Comparison of ENCODE assay signal across 15 cellular contexts in genomic region chr14:101969480-101969879, GRCh38. TPM values are rescaled to one million over a fixed set of nuclear protein-coding genes. Genes with fewer than 3 reads are reported as not detected.
DNase-seq lines count a peak whose midpoint lies in the region; ATAC-seq, FAIRE-seq and TF ChIP-seq lines count a peak whose summit lies in the region.
"Had no signal": no experiment of that assay in that cellular context is flagged by ENCODE, and none has a peak within 500 bp of the region (broad histone marks: within the 10 kb centered on the region; RNA-seq: fewer than 3 reads in every experiment).

No MANE protein-coding gene starts in this region.

- H2AFZ ChIP-seq in Karpas-422 (ENCODE audit: low read length) (no peak overlapping the region), GM12878 (ENCODE audit: control insufficient read depth, low read depth, low read length) (no peak overlapping the region), osteoblast (ENCODE audit: low read length) (no peak overlapping the region)

- in situ Hi-C loops in GM12878 (cut with MboI): loop anchor here (10.0 kb wide), 1 partner anchor 545 kb away; no protein-coding TSS in a partner anchor

- POLR2A ChIA-PET in CD8-positive, alpha-beta memory T cell (lab: Charles Lee): no interaction called here
- POLR2A ChIA-PET in GM12878 (lab: Charles Lee): no interaction called here

- no peak for TF ChIP-seq RAD21 in GM12878 (IDR thresholded peaks at IDR 0.05; ENCODE audit: insufficient read depth, low read depth, low read length)

- H3K4me1 Mint-ChIP-seq in CD8-positive, alpha-beta memory T cell: peaks cover 53 to 82% (median 73%) of the 10 kb centered on the region in 3 donors

- H3K9me3 ChIP-seq in CD8-positive, alpha-beta memory T cell (ENCODE audit: low read length): no peaks in the 10 kb centered on the region
- H3K9me3 ChIP-seq in Karpas-422 (ENCODE audit: low read length) (no peaks in the 10 kb centered on the region), GM12878 (replicated peaks; ENCODE audit: control insufficient read depth, insufficient read depth, low read length) (no peaks in the 10 kb centered on the region), osteoblast (ENCODE audit: low read depth, low read length) (no peaks in the 10 kb centered on the region)
- H3K9me3 ChIP-seq: adrenal gland, Peyer's patch had no signal

- H3K27ac Mint-ChIP-seq in CD8-positive, alpha-beta memory T cell: peak overlapping the region in 7 of 8 donors; percentile 39 to 73 (median 51)
- H3K27ac Mint-ChIP-seq: WTC11 had no signal

- FAIRE-seq in GM12878 (lab: Jason Lieb, UNC): no peak
- FAIRE-seq: G401.6, K562, keratinocyte had no signal

- RAD21 ChIA-PET in GM12878 (lab: Charles Lee; ENCODE audit: unreplicated experiment): interaction anchor here (1.8 kb wide), 1 partner anchor 127 kb away, joined by 5 read pairs; no protein-coding TSS in a partner anchor

- no peaks in the 10 kb centered on the region for H3K9me2 ChIP-seq in Karpas-422 (replicated peaks; ENCODE audit: insufficient read depth, low read length)

- peaks cover 99% of the 10 kb centered on the region for H3K79me2 ChIP-seq in Karpas-422 (ENCODE audit: low read length)
- peaks cover 56% of the 10 kb centered on the region for H3K79me2 ChIP-seq in GM12878 (ENCODE audit: control insufficient read depth, insufficient read depth, low read length)
- H3K79me2 ChIP-seq in osteoblast (ENCODE audit: insufficient read depth, low read length): peaks cover 90% of the 10 kb centered on the region

- no peak overlapping the region for H3K4me3 ChIP-seq in CD8-positive, alpha-beta memory T cell (ENCODE audit: low read length)
- H3K4me3 ChIP-seq in Karpas-422 (ENCODE audit: low read length) (peak overlapping the region; percentile 39; the same call in 1 of the 2 replicates), GM12878 (peak overlapping the region; percentile 29; the same call in 1 of the 2 replicates), osteoblast (ENCODE audit: insufficient read depth, low read length) (no peak overlapping the region)
- H3K4me3 ChIP-seq: adrenal gland, K562, Peyer's patch had no signal

- TF ChIP-seq EP300 in GM12878 (IDR thresholded peaks at IDR 0.05; ENCODE audit: borderline replicate concordance in 1 of 2, control insufficient read depth in 1 of 2, low read depth in 2 of 2, low read length in 2 of 2): no peak

- TF ChIP-seq POLR2A in GM12878 (IDR thresholded peaks at IDR 0.05; ENCODE audit: low read depth, low read length): no peak

- WGBS in GM12878 (ENCODE audit: insufficient coverage, insufficient replicate concordance, low lambda C conversion rate, missing lambda C conversion rate): 62% methylated on average over 9 of the region's 9 CpGs

- no peaks in the 10 kb centered on the region for H3K27me3 ChIP-seq in CD8-positive, alpha-beta memory T cell (ENCODE audit: insufficient read depth, low read length, poor library complexity, severe bottlenecking)
- no peaks in the 10 kb centered on the region for H3K27me3 ChIP-seq in Karpas-422 (ENCODE audit: low read length)
- no peaks in the 10 kb centered on the region for H3K27me3 ChIP-seq in GM12878 (replicated peaks in 1 of 2; ENCODE audit: control insufficient read depth in 2 of 2, insufficient read depth in 2 of 2, low read length in 1 of 2)
- H3K27me3 ChIP-seq in osteoblast (ENCODE audit: insufficient read depth, low read length): no peaks in the 10 kb centered on the region
- H3K27me3 ChIP-seq: adrenal gland, Peyer's patch had no signal

- peaks cover 0 to 30% (median 9%) of the 10 kb centered on the region in 3 donors for H3K36me3 Mint-ChIP-seq in CD8-positive, alpha-beta memory T cell

- BruUV-seq in GM12878 (replicated peaks; lab: Mats Ljungman, UMichigan): TSS peak; percentile 0

- ATAC-seq in GM12878: no peak
- ATAC-seq: K562, WTC11 had no signal

- intact Hi-C loops in GM12878 (cut with micrococcal nuclease; ENCODE audit: unreplicated experiment): loop anchor here (10.0 kb wide), 1 partner anchor 545 kb away; no protein-coding TSS in a partner anchor

- no peaks in the 10 kb centered on the region for H3K9me3 Mint-ChIP-seq in CD8-positive, alpha-beta memory T cell
- H3K9me3 Mint-ChIP-seq: WTC11 had no signal

- no peak overlapping the region for H3K4me3 Mint-ChIP-seq in CD8-positive, alpha-beta memory T cell
- H3K4me3 Mint-ChIP-seq: WTC11 had no signal

- no peak overlapping the region for H3K27ac ChIP-seq in CD8-positive, alpha-beta memory T cell (ENCODE audit: low read depth, low read length)
- peak overlapping the region; percentile 85 for H3K27ac ChIP-seq in Karpas-422 (ENCODE audit: low read length)
- no peak overlapping the region for H3K27ac ChIP-seq in GM12878 (ENCODE audit: control insufficient read depth, insufficient read depth)
- peak overlapping the region; percentile 41 for H3K27ac ChIP-seq in osteoblast (ENCODE audit: low read depth, low read length)
- H3K27ac ChIP-seq: adrenal gland, Peyer's patch had no signal

- peaks cover 5% of the 10 kb centered on the region; the same call in 1 of the 2 replicates for H4K20me1 ChIP-seq in Karpas-422 (ENCODE audit: insufficient read depth, low read depth, low read length)
- no peaks in the 10 kb centered on the region; the same call in 1 of the 2 replicates for H4K20me1 ChIP-seq in GM12878 (ENCODE audit: control insufficient read depth, insufficient read depth)
- peaks cover 15% of the 10 kb centered on the region for H4K20me1 ChIP-seq in osteoblast (ENCODE audit: insufficient read depth, low read length)

- TF ChIP-seq CTCF in GM12878 (IDR thresholded peaks at IDR 0.05 in 2 of 3, conservative IDR thresholded peaks at IDR 0.05 in 1 of 3; ENCODE audit: control insufficient read depth in 2 of 3, extremely low read depth in 1 of 3, insufficient read depth in 1 of 3, low read depth in 3 of 3, low read length in 3 of 3) (no peak), osteoblast (IDR thresholded peaks at IDR 0.05; ENCODE audit: extremely low read depth, low read depth, low read length) (no peak)

- H3K27me3 Mint-ChIP-seq in CD8-positive, alpha-beta memory T cell: no peaks in the 10 kb centered on the region

- H3K4me1 ChIP-seq in CD8-positive, alpha-beta memory T cell (ENCODE audit: insufficient read depth, low read length): peaks cover 36% of the 10 kb centered on the region
- H3K4me1 ChIP-seq in Karpas-422 (ENCODE audit: low read length): peaks cover 67% of the 10 kb centered on the region
- H3K4me1 ChIP-seq in GM12878 (ENCODE audit: control insufficient read depth, insufficient read depth, low read length): peaks cover 4% of the 10 kb centered on the region
- H3K4me1 ChIP-seq in osteoblast (ENCODE audit: insufficient read depth, low read length): peaks cover 42% of the 10 kb centered on the region

- no peak for DNase-seq in CD8-positive, alpha-beta memory T cell
- DNase-seq in Karpas-422 (peak; percentile 80), GM12878 (ENCODE audit: low read depth, low spot score) (no peak), osteoblast (ENCODE audit: insufficient read length, low spot score, missing footprints) (no peak), NCI-H69 (lab: John Stamatoyannopoulos, UW) (no peak), DMS153 treated with DMSO at 0.1 percent for 48 hours (lab: John Stamatoyannopoulos, UW; ENCODE audit: unreplicated experiment) (no peak)
- no peak for DNase-seq in stimulated activated CD4-positive, alpha-beta T cell treated with anti-CD3 and anti-CD28 coated beads, Interleukin-4, amount 100 ng/mL, for 24 hours
- DNase-seq: NCI-H1436; Peyer's patch; stimulated activated naive CD4-positive, alpha-beta T cell had no signal

- H3K9ac ChIP-seq in Karpas-422 (ENCODE audit: low read length) (peak overlapping the region; percentile 66), GM12878 (ENCODE audit: control insufficient read depth, insufficient read depth, low read length) (no peak overlapping the region)

- H3K4me2 ChIP-seq in Karpas-422 (ENCODE audit: low read depth, low read length, poor library complexity, severe bottlenecking) (peak overlapping the region; percentile 69), GM12878 (ENCODE audit: control insufficient read depth, insufficient read depth) (peak overlapping the region; percentile 15; the same call in 1 of the 2 replicates), osteoblast (ENCODE audit: insufficient read depth, low read length) (no peak overlapping the region)

- CTCF ChIA-PET in CD8-positive, alpha-beta memory T cell (lab: Charles Lee): interaction anchor here (0.8 to 1.4 kb wide), 3 partner anchors 9 to 76 kb away, joined by 3 to 4 read pairs (median 3); no protein-coding TSS in a partner anchor
- CTCF ChIA-PET in GM12878 (lab: Yijun Ruan, JAX): interaction anchor here (0.6 to 4.3 kb wide), 4 partner anchors 22 to 127 kb away, joined by 3 to 19 read pairs (median 6); no protein-coding TSS in a partner anchor

- H3K36me3 ChIP-seq in CD8-positive, alpha-beta memory T cell (ENCODE audit: insufficient read depth, low read length): peaks cover 4% of the 10 kb centered on the region
- H3K36me3 ChIP-seq in Karpas-422 (ENCODE audit: insufficient read depth, low read length) (peaks cover 18% of the 10 kb centered on the region; the same call in 1 of the 2 replicates), GM12878 (ENCODE audit: control insufficient read depth in 2 of 2, insufficient read depth in 2 of 2, low read length in 1 of 2) (0 out of 4 replicates have a peak, but pooled peaks cover 0 to 2% of the 10 kb centered on the region in 2 experiments), osteoblast (ENCODE audit: insufficient read depth, low read length) (peaks cover 26% of the 10 kb centered on the region)

- SMC1A ChIA-PET in GM12878 (lab: Charles Lee; ENCODE audit: uncharacterized antibody, unreplicated experiment): interaction anchor here (0.8 kb wide), 1 partner anchor 9 kb away, joined by 4 read pairs; no protein-coding TSS in a partner anchor

RNA-seq across cellular contexts. Expression of gene DYNC1H1, which starts 5.1 kb away (rescaled TPM):
- total RNA-seq in CD8-positive, alpha-beta memory T cell: 100 to 1,000 TPM; 241 to 249 TPM
- polyA plus RNA-seq in CD8-positive, alpha-beta memory T cell: 59.7 TPM
- total RNA-seq in Karpas-422 (2014; rRNA removed; shearing (Covaris generic); ENCODE audit: low replicate concordance): 240 and 340 TPM in 2 replicates
- 360 and 384 TPM in 2 replicates for total RNA-seq in GM12878 (2013; cell fraction: nucleolus; rRNA removed)
- 187 and 198 TPM in 2 replicates for total RNA-seq in GM12878 (2014; rRNA removed)
- 95.2 and 102 TPM in 2 replicates for total RNA-seq in GM12878 (2014; rRNA removed; fragmentation: Illumina TruSeq; extraction: Trizol)
- 288 and 291 TPM in 2 replicates for total RNA-seq in GM12878 (2021)
- 70.0 TPM for polyA plus RNA-seq in GM12878 (2011; ENCODE audit: low read depth)
- 30.1 and 54.9 TPM in 2 replicates for polyA plus RNA-seq in GM12878 (2011; rRNA removed)
- polyA plus RNA-seq in GM12878 (2011; cell fraction: cytosol; rRNA removed): 103 and 133 TPM in 2 replicates
- 156 and 247 TPM in 2 replicates for polyA plus RNA-seq in GM12878 (2011; cell fraction: nucleus; rRNA removed)
- 76.3 and 94.6 TPM in 2 replicates for polyA plus RNA-seq in GM12878 (2012)
- 111 and 123 TPM in 2 replicates for polyA plus RNA-seq in GM12878 (2014; fragmentation: Illumina TruSeq; extraction: Trizol)
- polyA plus RNA-seq in GM12878 (2014; fragmentation: Nextera tagmentation; extraction: Ambion mirVana): 10 to 100 TPM; 38.4 to 54.0 TPM
- 101 and 117 TPM in 2 replicates for polyA plus RNA-seq in GM12878 (2014; rRNA removed)
- 100 to 1,000 TPM; 121 to 122 TPM for polyA plus RNA-seq in GM12878 (2016; fragmentation: Nextera tagmentation; extraction: Ambion mirVana)
- polyA minus RNA-seq in GM12878 (2011; rRNA and poly(A)+ RNA removed): 232 and 242 TPM in 2 replicates
- 131 and 184 TPM in 2 replicates for polyA minus RNA-seq in GM12878 (2011; cell fraction: cytosol; rRNA and poly(A)+ RNA removed)
- 99.3 and 177 TPM in 2 replicates for polyA minus RNA-seq in GM12878 (2011; cell fraction: nucleus; rRNA and poly(A)+ RNA removed)
- total RNA-seq in osteoblast: 332 and 340 TPM in 2 replicates

Comparison
In these comparisons a context has a peak if more than half of its experiments do, and no peak if none do; other contexts are left out.
1. H3K27ac ChIP-seq: peak in Karpas-422 (single experiment) and osteoblast (single experiment); none in CD8-positive, alpha-beta memory T cell (single experiment) and GM12878 (single experiment).
2. H3K4me3 ChIP-seq: peak in Karpas-422 (single experiment) and GM12878 (single experiment); none in CD8-positive, alpha-beta memory T cell (single experiment) and osteoblast (single experiment).